ENCODE assay signal across 22 cellular contexts in genomic region chr2:78132391-78133370, GRCh38.
"Had no signal": no experiment of that assay in that cellular context is flagged by ENCODE, and none has a peak within 500 bp of the region (broad histone marks: within the 10 kb centered on the region; RNA-seq: fewer than 3 reads in every experiment).

No MANE protein-coding gene starts in this region.

- H3K36me3 ChIP-seq: heart right ventricle, neutrophil, ovary, right atrium auricular region, spleen, upper lobe of left lung had no signal

- H3K27ac ChIP-seq: coronary artery, heart right ventricle, neutrophil, ovary, psoas muscle, right atrium auricular region, spleen, upper lobe of left lung had no signal

- H3K9me3 ChIP-seq: heart right ventricle, neutrophil, ovary, psoas muscle, right atrium auricular region, upper lobe of left lung had no signal

- H3K4me3 ChIP-seq: coronary artery, heart right ventricle, ovary, psoas muscle, right atrium auricular region, spleen, upper lobe of left lung had no signal

- FAIRE-seq: bronchial epithelial cell, keratinocyte had no signal

- DNase-seq: activated CD4-positive, alpha-beta memory T cell treated with anti-CD3 and anti-CD28 coated beads, Interleukin-2, amount 10 ng/mL, durations not matched to agents 7 days and 5 days; activated CD4-positive, alpha-beta T cell treated with anti-CD3 and anti-CD28 coated beads, Interleukin-2, amount 10 ng/mL, durations not matched to agents 24 days and 14 days; activated effector memory CD4-positive, alpha-beta T cell treated with anti-CD3 and anti-CD28 coated beads, Interleukin-2, amount 50 U/mL, for 16 hours; activated naive CD4-positive, alpha-beta T cell treated with anti-CD3 and anti-CD28 coated beads, Interleukin-2, amount 10 ng/mL, durations not matched to agents 7 days and 5 days; activated T-cell treated with anti-CD3 and anti-CD28 coated beads for 4 hours; amygdala; cerebellar nuclear complex; heart right ventricle; left colon; mesenchymal stem cell; ovary; psoas muscle; spleen; stimulated activated CD4-positive, alpha-beta T cell treated with anti-CD3 and anti-CD28 coated beads, Interleukin-4, amount 100 ng/mL, for 24 hours; stimulated activated naive CD4-positive, alpha-beta T cell treated with Interleukin-2 at 50 U/mL for 16 hours; upper lobe of left lung had no signal

- H3K27me3 ChIP-seq: heart right ventricle, neutrophil, ovary, right atrium auricular region, spleen, upper lobe of left lung had no signal

- ATAC-seq: activated CD4-positive, CD25-positive, alpha-beta regulatory T cell treated with anti-CD3 and anti-CD28 coated beads, Interleukin-2, amount 50 U/mL, for 24 hours; heart right ventricle; left colon; psoas muscle had no signal

- H3K4me1 ChIP-seq: heart right ventricle, psoas muscle, right atrium auricular region, spleen, upper lobe of left lung had no signal
